25 cellular contexts compared by ENCODE assay signal in the genomic region with DNA sequence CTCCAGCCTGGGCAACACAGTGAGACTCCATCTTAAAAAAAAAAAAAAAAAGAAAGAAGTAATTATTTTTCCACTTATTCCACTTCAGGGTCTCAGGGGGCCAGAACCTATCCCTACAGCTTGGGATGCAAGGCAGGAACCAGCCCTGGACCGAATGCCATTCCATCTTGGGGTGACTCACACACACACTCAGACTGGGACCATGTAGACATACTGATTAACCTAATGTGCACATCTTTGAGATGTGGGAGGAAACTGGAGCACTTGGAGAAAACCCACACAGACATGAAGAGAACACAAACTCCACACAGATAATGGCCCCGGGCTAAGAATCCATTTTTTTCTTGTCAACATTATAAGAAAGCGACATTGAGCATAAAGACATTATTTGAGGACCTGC.
DNase-seq lines count a peak whose midpoint lies in the region; TF ChIP-seq lines count a peak whose summit lies in the region.
"Had no signal": no experiment of that assay in that cellular context is flagged by ENCODE, and none has a peak within 500 bp of the region (broad histone marks: within the 10 kb centered on the region; RNA-seq: fewer than 3 reads in every experiment).

No MANE protein-coding gene starts in this region.

- no TSS peak for BruUV-seq in A673 (replicated peaks; lab: Mats Ljungman, UMichigan)

- H3K36me3 ChIP-seq in MM.1S (replicated peaks; ENCODE audit: insufficient read depth, low read length), result no peaks in the 10 kb centered on the region
- H3K36me3 ChIP-seq in brain microvascular endothelial cell (replicated peaks), result peaks cover 2% of the 10 kb centered on the region
- H3K36me3 ChIP-seq in A673 (ENCODE audit: insufficient read depth, low read length, poor library complexity, severe bottlenecking), result no peaks in the 10 kb centered on the region

- H3K9me3 ChIP-seq in MM.1S (replicated peaks; ENCODE audit: insufficient read depth, low read length) (no peaks in the 10 kb centered on the region), A673 (ENCODE audit: low read depth, low read length, poor library complexity, severe bottlenecking) (no peaks in the 10 kb centered on the region)
- H3K9me3 ChIP-seq: BLaER1, psoas muscle had no signal

- no peak overlapping the region for H2AFZ ChIP-seq in MM.1S (ENCODE audit: low read length)

- H3K4me1 ChIP-seq in MM.1S (ENCODE audit: low read length), result peaks cover 55% of the 10 kb centered on the region
- H3K4me1 ChIP-seq in A673 (ENCODE audit: insufficient read depth, low read length, poor library complexity, severe bottlenecking), result no peaks in the 10 kb centered on the region
- H3K4me1 ChIP-seq: psoas muscle had no signal

- intact Hi-C loops in A673 (cut with micrococcal nuclease; ENCODE audit: unreplicated experiment), result no loop called here

- H3K9ac ChIP-seq in MM.1S (ENCODE audit: low read length), result no peak overlapping the region
- H3K9ac ChIP-seq: BLaER1 had no signal

- peaks cover 21% of the 10 kb centered on the region for H3K79me2 ChIP-seq in MM.1S (ENCODE audit: low read length)

- CTCF ChIA-PET in A673 (lab: Charles Lee), result no interaction called here

- no peak for TF ChIP-seq CTCF in AG10803 (conservative IDR thresholded peaks at IDR 0.05; ENCODE audit: low read length)
- no peak for TF ChIP-seq CTCF in MM.1S (IDR thresholded peaks at IDR 0.05; ENCODE audit: low read length)
- no peak for TF ChIP-seq CTCF in brain microvascular endothelial cell (IDR thresholded peaks at IDR 0.05; ENCODE audit: low read depth, low read length, missing control alignments)
- TF ChIP-seq CTCF in A673 (conservative IDR thresholded peaks at IDR 0.05; ENCODE audit: low read depth, low read length), result no peak

- in situ Hi-C loops in brain microvascular endothelial cell (cut with HindIII; ENCODE audit: low pct_ligation_motif_present, low sequenced_read_pairs), result no loop called here

- H3K27me3 ChIP-seq in MM.1S (replicated peaks; ENCODE audit: insufficient read depth, low read length) (no peaks in the 10 kb centered on the region), brain microvascular endothelial cell (replicated peaks) (no peaks in the 10 kb centered on the region), A673 (replicated peaks; ENCODE audit: insufficient read depth, low read depth, low read length, poor library complexity) (no peaks in the 10 kb centered on the region)
- H3K27me3 ChIP-seq: BLaER1 had no signal

- peak; percentile 42 for DNase-seq in AG10803 (ENCODE audit: low read depth)
- DNase-seq in MM.1S, result no peak
- DNase-seq in brain microvascular endothelial cell, result peak; percentile 49
- peak; percentile 66 for DNase-seq in kidney tubule cell (ENCODE audit: low spot score)
- no peak for DNase-seq in A673 (ENCODE audit: low spot score)
- no peak for DNase-seq in HT-29 (ENCODE audit: low spot score)
- no peak for DNase-seq in AG08396 (ENCODE audit: low spot score)
- no peak for DNase-seq in activated CD8-positive, alpha-beta memory T cell treated with anti-CD3 and anti-CD28 coated beads for 24 hours
- DNase-seq: activated CD4-positive, alpha-beta T cell treated with anti-CD3 and anti-CD28 coated beads, Interleukin-2, amount 10 ng/mL, durations not matched to agents 7 days and 5 days; activated CD8-positive, alpha-beta memory T cell treated with anti-CD3 and anti-CD28 coated beads, Interleukin-2, amount 50 U/mL, for 48 hours; activated effector memory CD4-positive, alpha-beta T cell treated with Interleukin-2 at 50 U/mL for 16 hours; activated naive CD8-positive, alpha-beta T cell treated with anti-CD3 and anti-CD28 coated beads, Interleukin-2, amount 10 ng/mL, durations not matched to agents 7 days and 5 days; COR-L47; DMS79 treated with DMSO at 0.1 percent for 48 hours; effector CD8-positive, alpha-beta T cell; KBM-7; kidney; MV-4-11; NCI-H146; NCI-H2171; NCI-H526; psoas muscle; stimulated activated CD4-positive, alpha-beta T cell treated with anti-CD3 and anti-CD28 coated beads, Interleukin-2, amount 100 ng/mL, for 24 hours had no signal

- H3K27ac ChIP-seq in MM.1S (ENCODE audit: low read length) (peak overlapping the region; percentile 95; the same call in 1 of the 2 replicates), brain microvascular endothelial cell (no peak overlapping the region), A673 (ENCODE audit: low read depth, low read length, poor library complexity, severe bottlenecking) (no peak overlapping the region)
- H3K27ac ChIP-seq: BLaER1, psoas muscle had no signal

- peak overlapping the region; percentile 7; the same call in 1 of the 2 replicates for H3K4me2 ChIP-seq in MM.1S (ENCODE audit: low read depth, low read length)
- H3K4me2 ChIP-seq: BLaER1 had no signal

- H3K4me3 ChIP-seq in AG10803 (ENCODE audit: low read length) (no peak overlapping the region), MM.1S (ENCODE audit: low read length) (no peak overlapping the region), brain microvascular endothelial cell (ENCODE audit: low read depth, low read length) (no peak overlapping the region), A673 (ENCODE audit: low read depth, low read length, poor library complexity, severe bottlenecking) (no peak overlapping the region)
- H3K4me3 ChIP-seq: BLaER1, lung, psoas muscle had no signal

- H3F3A ChIP-seq in MM.1S (ENCODE audit: insufficient read depth, low read length), result peaks cover 34% of the 10 kb centered on the region

- no peaks in the 10 kb centered on the region for H3K9me2 ChIP-seq in MM.1S (replicated peaks; ENCODE audit: insufficient read depth, low read length)

- no peaks in the 10 kb centered on the region for H4K20me1 ChIP-seq in MM.1S (ENCODE audit: insufficient read depth, low read length)
- H4K20me1 ChIP-seq: BLaER1 had no signal

- POLR2A ChIA-PET in A673 (lab: Charles Lee; ENCODE audit: low non-redundant PET), result no interaction called here

Comparison
In these comparisons a context has a peak if more than half of its experiments do, and no peak if none do; other contexts are left out.
1. DNase-seq: peak in AG10803 (single experiment), brain microvascular endothelial cell (single experiment) and kidney tubule cell (single experiment); none in MM.1S (single experiment), A673 (single experiment), HT-29 (single experiment), AG08396 (single experiment) and activated CD8-positive, alpha-beta memory T cell treated with anti-CD3 and anti-CD28 coated beads for 24 hours (single experiment).